In the genomic region with DNA sequence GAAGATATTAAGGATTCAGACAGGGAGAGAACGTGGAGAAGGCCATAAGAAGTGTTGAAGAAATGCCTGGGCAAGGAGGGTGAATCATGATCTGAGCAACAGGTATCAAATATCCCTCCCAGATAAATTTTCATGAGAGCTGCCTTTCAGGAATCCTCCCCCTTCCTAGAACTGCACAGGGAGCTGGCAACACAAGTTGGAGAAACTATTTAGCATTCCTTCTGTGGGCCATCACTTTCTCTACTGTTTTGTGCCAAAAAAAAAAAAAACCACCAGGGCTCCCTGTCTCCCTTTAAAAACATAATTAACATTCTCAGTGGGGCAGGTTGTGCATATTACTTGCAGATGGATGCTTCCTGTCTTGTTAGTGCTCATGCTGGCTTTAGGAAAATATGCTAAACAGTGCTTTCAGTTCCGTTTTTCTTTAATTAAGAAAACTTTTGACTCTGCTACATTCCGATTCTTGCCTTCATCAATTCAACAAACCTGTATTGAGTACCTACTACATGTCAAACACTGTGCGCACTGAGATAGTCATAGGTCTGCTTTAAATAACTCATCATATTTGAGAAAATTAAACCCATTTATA, we compare ENCODE assay signal across 19 cellular contexts.
DNase-seq lines count a peak whose midpoint lies in the region; ATAC-seq and TF ChIP-seq lines count a peak whose summit lies in the region.
"Had no signal": no experiment of that assay in that cellular context is flagged by ENCODE, and none has a peak within 500 bp of the region (broad histone marks: within the 10 kb centered on the region; RNA-seq: fewer than 3 reads in every experiment).

No MANE protein-coding gene starts in this region.

- TF ChIP-seq EP300 in upper lobe of left lung (IDR thresholded peaks at IDR 0.05), result no peak

- no peak overlapping the region for H3K4me3 Mint-ChIP-seq in memory B cell

- no peak overlapping the region for H3K27ac ChIP-seq in upper lobe of left lung
- H3K27ac ChIP-seq: ovary, thyroid gland had no signal

- H3K36me3 Mint-ChIP-seq in memory B cell, result no peaks in the 10 kb centered on the region

- no peak overlapping the region for H3K4me3 ChIP-seq in upper lobe of left lung
- H3K4me3 ChIP-seq: ovary, thyroid gland had no signal

- DNase-seq in M059J (ENCODE audit: low read depth), result peak; percentile 0
- peak; percentile 85 for DNase-seq in astrocyte of the hippocampus (ENCODE audit: low read depth, low spot score)
- no peak for DNase-seq in memory B cell (ENCODE audit: low spot score in 2 of 2)
- no peak for DNase-seq in iPS-NIHi11 (ENCODE audit: low spot score)
- no peak for DNase-seq in upper lobe of left lung
- DNase-seq in effector CD8-positive, alpha-beta T cell (lab: John Stamatoyannopoulos, UW), result no peak
- DNase-seq: activated gamma-delta T cell; aorta; head of caudate nucleus; left colon; NCI-H146; NCI-H446 treated with DMSO at 0.1 percent for 48 hours; ovary; stimulated activated CD4-positive, alpha-beta T cell treated with anti-CD3 and anti-CD28 coated beads, Interleukin-4, amount 100 ng/mL, for 24 hours; T-helper 1 cell; thyroid gland had no signal

- no peaks in the 10 kb centered on the region for H3K4me1 Mint-ChIP-seq in memory B cell

- H3K9me3 Mint-ChIP-seq in memory B cell, result peaks cover under 1% of the 10 kb centered on the region

- H3K4me1 ChIP-seq in upper lobe of left lung, result no peaks in the 10 kb centered on the region
- H3K4me1 ChIP-seq: thyroid gland had no signal

- H3K27me3 Mint-ChIP-seq in memory B cell, result no peaks in the 10 kb centered on the region

- 78 to 82% methylated on average over 4 of the region's 4 CpGs for WGBS in upper lobe of left lung, 2 donors

- TF ChIP-seq CTCF in upper lobe of left lung (IDR thresholded peaks at IDR 0.05), result no peak

- no peaks in the 10 kb centered on the region for H3K27me3 ChIP-seq in upper lobe of left lung
- H3K27me3 ChIP-seq: ovary, thyroid gland had no signal

- TF ChIP-seq POLR2A in upper lobe of left lung (IDR thresholded peaks at IDR 0.05), result no peak

- peak; percentile 73 for ATAC-seq in GM18867 (IDR thresholded peaks at IDR 0.05; ENCODE audit: unreplicated experiment)
- peak; percentile 47 for ATAC-seq in memory B cell (ENCODE audit: low read depth)
- no peak for ATAC-seq in upper lobe of left lung (ENCODE audit: low FRiP score in 2 of 2)
- no peak for ATAC-seq in GM21367 (IDR thresholded peaks at IDR 0.05; ENCODE audit: unreplicated experiment)
- ATAC-seq: esophagus mucosa, left colon had no signal

- H3K9me3 ChIP-seq in upper lobe of left lung, result no peaks in the 10 kb centered on the region
- H3K9me3 ChIP-seq: ovary, thyroid gland had no signal

- H3K36me3 ChIP-seq in upper lobe of left lung, result no peaks in the 10 kb centered on the region
- H3K36me3 ChIP-seq: ovary, thyroid gland had no signal

- H3K27ac Mint-ChIP-seq in memory B cell, result no peak overlapping the region

Comparison
In these comparisons a context has a peak if more than half of its experiments do, and no peak if none do; other contexts are left out.
1. ATAC-seq: peak in GM18867 (single experiment) and memory B cell (single experiment); none in upper lobe of left lung (0 of 2) and GM21367 (single experiment).
2. DNase-seq: peak in M059J (single experiment) and astrocyte of the hippocampus (single experiment); none in memory B cell (0 of 2), iPS-NIHi11 (single experiment), upper lobe of left lung (0 of 2) and effector CD8-positive, alpha-beta T cell (single experiment).